ENCODE assay signal across 24 cellular contexts in genomic region chr11:15233386-15233785, GRCh38.
DNase-seq lines count a peak whose midpoint lies in the region; ATAC-seq, FAIRE-seq and TF ChIP-seq lines count a peak whose summit lies in the region.
"Had no signal": no experiment of that assay in that cellular context is flagged by ENCODE, and none has a peak within 500 bp of the region (broad histone marks: within the 10 kb centered on the region; RNA-seq: fewer than 3 reads in every experiment).

No MANE protein-coding gene starts in this region.

- peaks cover 18 to 33% of the 10 kb centered on the region in 2 donors for H3K27me3 Mint-ChIP-seq in stimulated activated naive B cell treated with anti-CD40 and anti-IgM and Interleukin-4, amounts not matched to agents 10 μg/mL and 1 μg/mL and 100 μg/mL, for 72 hours
- H3K27me3 Mint-ChIP-seq: CD4-positive, alpha-beta T cell had no signal

- no peaks in the 10 kb centered on the region for H3K27me3 ChIP-seq in GM12878 (replicated peaks in 1 of 2; ENCODE audit: control insufficient read depth in 2 of 2, insufficient read depth in 2 of 2, low read length in 1 of 2)
- H3K27me3 ChIP-seq: BE2C had no signal

- CTCF ChIA-PET in GM12878 (lab: Yijun Ruan, JAX): no interaction called here

- SMC1A ChIA-PET in GM12878 (lab: Charles Lee; ENCODE audit: uncharacterized antibody, unreplicated experiment): no interaction called here

- H3K79me2 ChIP-seq in GM12878 (ENCODE audit: control insufficient read depth, insufficient read depth, low read length): no peaks in the 10 kb centered on the region

- WGBS in GM12878 (ENCODE audit: insufficient coverage, insufficient replicate concordance, low lambda C conversion rate, missing lambda C conversion rate): 2% methylated on average over 4 of the region's 4 CpGs

- in situ Hi-C loops in GM12878 (cut with MboI): no loop called here

- H3K36me3 Mint-ChIP-seq in stimulated activated naive B cell treated with anti-CD40 and anti-IgM and Interleukin-4, amounts not matched to agents 10 μg/mL and 1 μg/mL and 100 μg/mL, for 72 hours: no peaks in the 10 kb centered on the region

- H3K9ac ChIP-seq in GM12878 (ENCODE audit: control insufficient read depth, insufficient read depth, low read length): no peak overlapping the region

- TF ChIP-seq POLR2A in GM12878 (IDR thresholded peaks at IDR 0.05; ENCODE audit: low read depth, low read length): no peak

- H3K4me2 ChIP-seq in GM12878 (ENCODE audit: control insufficient read depth, insufficient read depth): no peak overlapping the region
- H3K4me2 ChIP-seq: A549 had no signal

- BruUV-seq in GM12878 (replicated peaks; lab: Mats Ljungman, UMichigan): no TSS peak

- peak; percentile 86 for DNase-seq in COR-L47 (lab: John Stamatoyannopoulos, UW)
- peak; percentile 9 for DNase-seq in NCI-H1417 treated with DMSO at 0.1 percent for 48 hours (lab: John Stamatoyannopoulos, UW)
- DNase-seq in GM12878 (ENCODE audit: low read depth, low spot score): no peak
- DNase-seq in stimulated activated naive B cell treated with anti-CD40 and anti-IgM and Interleukin-4, amounts not matched to agents 10 μg/mL and 1 μg/mL and 100 μg/mL, for 72 hours: no peak
- DNase-seq in MV-4-11 (lab: John Stamatoyannopoulos, UW): no peak
- no peak for DNase-seq in amygdala (lab: John Stamatoyannopoulos, UW)
- DNase-seq: BE2C; CD4-positive, alpha-beta T cell; DND-41; MM.1S; NCI-H1092; NCI-H146; NCI-H2029; NCI-H2227 treated with DMSO at 0.1 percent for 48 hours; NCI-H510A; NCI-H82; SHP77 treated with DMSO at 0.1 percent for 48 hours; T-helper 2 cell had no signal

- no peak for FAIRE-seq in GM12878 (lab: Jason Lieb, UNC)
- FAIRE-seq: A549, GM12892, H1 had no signal

- no peak for ATAC-seq in GM12878
- ATAC-seq in stimulated activated naive B cell treated with anti-CD40 and anti-IgM and Interleukin-4, amounts not matched to agents 10 μg/mL and 1 μg/mL and 100 μg/mL, for 72 hours (replicated peaks): peak; percentile 54 to 56
- ATAC-seq in HG03520 (IDR thresholded peaks at IDR 0.05; ENCODE audit: unreplicated experiment): no peak
- ATAC-seq: A549 had no signal

- H3K27ac ChIP-seq in GM12878 (ENCODE audit: control insufficient read depth, insufficient read depth): no peak overlapping the region
- H3K27ac ChIP-seq: A549, RWPE1, SK-N-MC had no signal

- H2AFZ ChIP-seq in GM12878 (ENCODE audit: control insufficient read depth, low read depth, low read length): no peak overlapping the region

- no peaks in the 10 kb centered on the region for H3K36me3 ChIP-seq in GM12878 (ENCODE audit: control insufficient read depth in 2 of 2, insufficient read depth in 2 of 2, low read length in 1 of 2)
- H3K36me3 ChIP-seq: BE2C had no signal

- no peaks in the 10 kb centered on the region for H3K4me1 ChIP-seq in GM12878 (ENCODE audit: control insufficient read depth, insufficient read depth, low read length)
- H3K4me1 ChIP-seq: A549, BE2C had no signal

- TF ChIP-seq CTCF in GM12878 (IDR thresholded peaks at IDR 0.05 in 2 of 3, conservative IDR thresholded peaks at IDR 0.05 in 1 of 3; ENCODE audit: control insufficient read depth in 2 of 3, extremely low read depth in 1 of 3, insufficient read depth in 1 of 3, low read depth in 3 of 3, low read length in 3 of 3): no peak

- no peak overlapping the region for H3K4me3 ChIP-seq in GM12878
- H3K4me3 ChIP-seq: A549, SK-N-MC had no signal

- H3K4me3 Mint-ChIP-seq in stimulated activated naive B cell treated with anti-CD40 and anti-IgM and Interleukin-4, amounts not matched to agents 10 μg/mL and 1 μg/mL and 100 μg/mL, for 72 hours: no peak overlapping the region
- H3K4me3 Mint-ChIP-seq: CD4-positive, alpha-beta T cell had no signal

- TF ChIP-seq RAD21 in GM12878 (IDR thresholded peaks at IDR 0.05; ENCODE audit: insufficient read depth, low read depth, low read length): no peak

- peak overlapping the region; percentile 76 for H3K27ac Mint-ChIP-seq in stimulated activated naive B cell treated with anti-CD40 and anti-IgM and Interleukin-4, amounts not matched to agents 10 μg/mL and 1 μg/mL and 100 μg/mL, for 72 hours
- H3K27ac Mint-ChIP-seq: CD4-positive, alpha-beta T cell had no signal

- RAD21 ChIA-PET in GM12878 (lab: Charles Lee; ENCODE audit: unreplicated experiment): no interaction called here

- TF ChIP-seq EP300 in GM12878 (IDR thresholded peaks at IDR 0.05; ENCODE audit: borderline replicate concordance in 1 of 2, control insufficient read depth in 1 of 2, low read depth in 2 of 2, low read length in 2 of 2): no peak

- H4K20me1 ChIP-seq in GM12878 (ENCODE audit: control insufficient read depth, insufficient read depth): no peaks in the 10 kb centered on the region

- intact Hi-C loops in GM12878 (cut with micrococcal nuclease; ENCODE audit: unreplicated experiment): no loop called here

- H3K4me1 Mint-ChIP-seq in stimulated activated naive B cell treated with anti-CD40 and anti-IgM and Interleukin-4, amounts not matched to agents 10 μg/mL and 1 μg/mL and 100 μg/mL, for 72 hours: peaks cover 5 to 9% of the 10 kb centered on the region in 2 donors

- H3K9me3 Mint-ChIP-seq in stimulated activated naive B cell treated with anti-CD40 and anti-IgM and Interleukin-4, amounts not matched to agents 10 μg/mL and 1 μg/mL and 100 μg/mL, for 72 hours: peaks cover 0 to 3% of the 10 kb centered on the region in 2 donors

- POLR2A ChIA-PET in GM12878 (lab: Charles Lee): no interaction called here

- no peaks in the 10 kb centered on the region for H3K9me3 ChIP-seq in GM12878 (replicated peaks; ENCODE audit: control insufficient read depth, insufficient read depth, low read length)
- H3K9me3 ChIP-seq: A549, BE2C had no signal

TF ChIP-seq in GM12878, 131 proteins besides CTCF, POLR2A, EP300 and RAD21:
- TF ChIP-seq BCL3 (IDR thresholded peaks at IDR 0.05; ENCODE audit: borderline replicate concordance, insufficient read depth, low read depth, low read length, poor library complexity, severe bottlenecking) (no peak), ZNF274 (IDR thresholded peaks at IDR 0.05; ENCODE audit: insufficient read depth, insufficient read length) (no peak), PML (IDR thresholded peaks at IDR 0.05; ENCODE audit: low read length) (no peak), MTA2 (IDR thresholded peaks at IDR 0.05; ENCODE audit: low read depth) (peak; percentile 45; the same call in 1 of the 2 replicates), RELB (IDR thresholded peaks at IDR 0.05; ENCODE audit: low read depth) (no peak)

Comparison
In these comparisons a context has a peak if more than half of its experiments do, and no peak if none do; other contexts are left out.
1. DNase-seq: peak in COR-L47 (single experiment) and NCI-H1417 treated with DMSO at 0.1 percent for 48 hours (single experiment); none in GM12878 (single experiment), stimulated activated naive B cell treated with anti-CD40 and anti-IgM and Interleukin-4, amounts not matched to agents 10 μg/mL and 1 μg/mL and 100 μg/mL, for 72 hours (single experiment), MV-4-11 (single experiment) and amygdala (0 of 56).
2. ATAC-seq: peak in stimulated activated naive B cell treated with anti-CD40 and anti-IgM and Interleukin-4, amounts not matched to agents 10 μg/mL and 1 μg/mL and 100 μg/mL, for 72 hours (2 of 2); none in GM12878 (single experiment) and HG03520 (single experiment).